In the genomic region with DNA sequence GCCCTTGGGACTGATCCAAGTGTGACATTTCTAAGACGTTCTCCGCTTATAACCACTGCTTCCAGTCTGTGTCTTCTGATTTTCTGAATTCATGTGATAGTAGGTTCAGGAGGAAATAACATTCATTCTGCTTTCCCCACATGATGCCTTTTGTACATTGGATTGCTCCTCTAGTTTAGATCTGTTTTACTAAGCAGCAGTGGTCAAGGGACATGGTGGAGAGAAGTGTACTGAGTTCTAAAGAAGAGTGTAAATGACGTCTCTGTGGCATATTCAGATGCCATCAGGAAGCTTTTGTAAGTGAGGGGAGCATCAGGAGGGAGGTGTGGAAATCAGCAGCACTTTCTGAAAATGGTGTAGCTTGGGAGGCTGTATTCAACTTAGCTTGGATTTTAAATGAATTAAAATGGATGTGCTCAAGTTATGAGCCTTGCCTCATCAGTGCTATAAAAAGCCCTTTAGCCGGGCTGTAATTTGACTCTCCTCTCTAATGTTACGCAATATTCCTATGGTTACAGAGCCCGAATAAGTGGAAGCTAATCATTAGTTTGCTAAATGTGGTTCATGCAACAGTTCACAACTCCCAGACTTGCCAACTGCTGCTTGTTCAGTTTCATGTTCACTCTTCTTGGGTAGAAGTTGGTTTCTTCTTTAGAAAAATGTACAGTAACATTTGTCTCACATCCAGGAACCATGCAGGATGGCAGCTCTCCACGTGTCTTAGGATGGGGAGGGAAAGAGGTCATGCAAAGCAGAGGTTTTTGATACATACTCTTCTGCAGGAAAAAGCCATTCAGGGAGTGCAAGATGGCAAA, we compare ENCODE assay signal across 8 cellular contexts.
DNase-seq lines count a peak whose midpoint lies in the region; ATAC-seq and TF ChIP-seq lines count a peak whose summit lies in the region.

No MANE protein-coding gene starts in this region.

- DNase-seq in NCI-H1417 (lab: John Stamatoyannopoulos, UW) (peak; percentile 36 to 82 (median 73)), NCI-H1417 treated with DMSO at 0.1 percent for 48 hours (lab: John Stamatoyannopoulos, UW) (no peak), NCI-H2171 treated with DMSO at 0.1 percent for 48 hours (lab: John Stamatoyannopoulos, UW) (peak; percentile 85), body of pancreas (peak; percentile 15 to 67 (median 41)), lower lobe of right lung (no peak)
- DNase-seq in activated naive CD4-positive, alpha-beta T cell (lab: John Stamatoyannopoulos, UW) = no peak

- H3K4me1 ChIP-seq in body of pancreas (peaks cover 22% of the 10 kb centered on the region), lower lobe of right lung (peaks cover 29% of the 10 kb centered on the region)

- TF ChIP-seq CTCF in body of pancreas (IDR thresholded peaks at IDR 0.05) = no peak
- TF ChIP-seq CTCF in lower lobe of right lung (IDR thresholded peaks at IDR 0.05) = no peak

- peak; percentile 99 for ATAC-seq in body of pancreas
- ATAC-seq in lower lobe of right lung = peak; percentile 92 to 94
- ATAC-seq in GM19328 (IDR thresholded peaks at IDR 0.05; ENCODE audit: unreplicated experiment) = no peak
- ATAC-seq in HG03469 (IDR thresholded peaks at IDR 0.05; ENCODE audit: unreplicated experiment) = no peak

- H3K9me3 ChIP-seq in body of pancreas = no peaks in the 10 kb centered on the region
- no peaks in the 10 kb centered on the region for H3K9me3 ChIP-seq in lower lobe of right lung

- H3K27me3 ChIP-seq in body of pancreas = no peaks in the 10 kb centered on the region
- no peaks in the 10 kb centered on the region for H3K27me3 ChIP-seq in lower lobe of right lung (ENCODE audit: low read depth)

- no peak for TF ChIP-seq POLR2A in body of pancreas (IDR thresholded peaks at IDR 0.05)

- H3K4me3 ChIP-seq in body of pancreas = no peak overlapping the region
- no peak overlapping the region for H3K4me3 ChIP-seq in lower lobe of right lung

- 9% methylated on average over 7 of the region's 7 CpGs for WGBS in body of pancreas, 2 donors

- H3K36me3 ChIP-seq in body of pancreas (replicated peaks in 1 of 2; ENCODE audit: insufficient read depth in 1 of 2, low read depth in 2 of 2) (no peaks in the 10 kb centered on the region), lower lobe of right lung (no peaks in the 10 kb centered on the region)

- H3K27ac ChIP-seq in body of pancreas = peak overlapping the region; percentile 28 to 61 (median 46)
- H3K27ac ChIP-seq in lower lobe of right lung = peak overlapping the region; percentile 32

- intact Hi-C loops in body of pancreas (cut with DNase I) (no loop called here), lower lobe of right lung (cut with DNase I) (no loop called here)

Comparison
In these comparisons a context has a peak if more than half of its experiments do, and no peak if none do; other contexts are left out.
1. DNase-seq: peak in NCI-H1417 (3 of 3), NCI-H2171 treated with DMSO at 0.1 percent for 48 hours (single experiment) and body of pancreas (4 of 4); none in NCI-H1417 treated with DMSO at 0.1 percent for 48 hours (single experiment), lower lobe of right lung (single experiment) and activated naive CD4-positive, alpha-beta T cell (0 of 4).
2. ATAC-seq: peak in body of pancreas (single experiment) and lower lobe of right lung (2 of 2); none in GM19328 (single experiment) and HG03469 (single experiment).